ENCODE assay signal across 1 cellular context in genomic region chr7:140215281-140215680, GRCh38.
A peak's percentile ranks its signal among the peaks of the same experiment; 100 is the strongest.
TF ChIP-seq lines count a peak whose summit lies in the region.

No MANE protein-coding gene starts in this region.

TF ChIP-seq in HepG2, 621 proteins besides CTCF, POLR2A, EP300 and RAD21 (continued from another document):
- TF ChIP-seq ZNF281 (CRISPR knock-in tag; IDR thresholded peaks at IDR 0.05; ENCODE audit: borderline replicate concordance), result peak; percentile 51; the same call in 1 of the 2 replicates
